ENCODE assay signal across 17 cellular contexts in the genomic region with DNA sequence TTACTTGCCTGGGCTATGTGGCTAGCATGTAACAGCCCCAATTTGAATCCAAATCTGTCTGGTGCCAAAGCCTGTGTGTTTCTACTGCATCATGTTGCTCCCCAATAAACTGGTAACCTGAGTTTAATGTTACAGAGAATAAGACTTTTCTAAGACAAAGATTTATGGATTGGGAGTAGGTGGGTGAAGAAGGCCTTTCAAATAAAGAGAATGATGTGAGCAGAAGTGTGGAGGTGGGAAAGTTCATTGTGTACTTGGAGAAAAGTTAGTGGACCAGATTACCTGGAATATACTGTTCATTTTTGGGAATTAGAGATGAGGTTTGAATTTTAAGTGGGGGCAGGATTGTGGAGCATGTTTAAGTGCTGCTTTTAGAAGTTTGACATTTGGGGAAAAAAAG. TPM values are rescaled to one million over a fixed set of nuclear protein-coding genes. Genes with fewer than 3 reads are reported as not detected.
DNase-seq lines count a peak whose midpoint lies in the region; ATAC-seq and TF ChIP-seq lines count a peak whose summit lies in the region.
"Had no signal": no experiment of that assay in that cellular context is flagged by ENCODE, and none has a peak within 500 bp of the region (broad histone marks: within the 10 kb centered on the region; RNA-seq: fewer than 3 reads in every experiment).

No MANE protein-coding gene starts in this region.

- no peak overlapping the region for H3K9ac ChIP-seq in colonic mucosa (ENCODE audit: low read depth in 2 of 2, low read length in 2 of 2)

- POLR2A ChIA-PET in naive thymus-derived CD4-positive, alpha-beta T cell (lab: Charles Lee): no interaction called here
- POLR2A ChIA-PET in A673 (lab: Charles Lee; ENCODE audit: low non-redundant PET): no interaction called here

- intact Hi-C loops in right cardiac atrium (cut with DNase I): loop anchor here in 3 of 4 donors (5.0 to 10.0 kb wide), 3 partner anchors 52 to 99 kb away; no protein-coding TSS in a partner anchor
- intact Hi-C loops in heart left ventricle (cut with DNase I): loop anchor here in 9 of 10 donors (5.0 to 10.0 kb wide), 6 partner anchors 34 to 116 kb away; a partner anchor contains a TSS
- intact Hi-C loops in naive thymus-derived CD4-positive, alpha-beta T cell (cut with micrococcal nuclease): loop anchor here in 1 of 2 donors (5.0 kb wide), 2 partner anchors 99 to 316 kb away; no protein-coding TSS in a partner anchor
- intact Hi-C loops in A673 (cut with micrococcal nuclease; ENCODE audit: unreplicated experiment): no loop called here
- intact Hi-C loops in colonic mucosa (cut with DNase I): loop anchor here (5.0 to 10.0 kb wide), 2 partner anchors 99 to 108 kb away; no protein-coding TSS in a partner anchor

- peaks cover 56% of the 10 kb centered on the region for H3K4me1 Mint-ChIP-seq in central memory CD8-positive, alpha-beta T cell
- peaks cover 41 to 70% (median 64%) of the 10 kb centered on the region in 7 donors for H3K4me1 Mint-ChIP-seq in naive thymus-derived CD4-positive, alpha-beta T cell

- H3K27me3 ChIP-seq in right cardiac atrium (ENCODE audit: control insufficient read depth, insufficient read depth): no peaks in the 10 kb centered on the region
- H3K27me3 ChIP-seq in heart left ventricle: no peaks in the 10 kb centered on the region
- H3K27me3 ChIP-seq in naive thymus-derived CD4-positive, alpha-beta T cell (ENCODE audit: control insufficient read depth in 2 of 2, insufficient read depth in 2 of 2, low read length in 2 of 2): no peaks in the 10 kb centered on the region
- H3K27me3 ChIP-seq in A673 (replicated peaks; ENCODE audit: insufficient read depth, low read depth, low read length, poor library complexity): no peaks in the 10 kb centered on the region
- no peaks in the 10 kb centered on the region for H3K27me3 ChIP-seq in colonic mucosa
- H3K27me3 ChIP-seq: suprapubic skin had no signal

- H3K9me3 ChIP-seq in right cardiac atrium (ENCODE audit: control insufficient read depth, low read length): no peaks in the 10 kb centered on the region
- H3K9me3 ChIP-seq in heart left ventricle: no peaks in the 10 kb centered on the region
- H3K9me3 ChIP-seq in naive thymus-derived CD4-positive, alpha-beta T cell (ENCODE audit: control insufficient read depth in 2 of 3, low read length in 3 of 3): no peaks in the 10 kb centered on the region
- H3K9me3 ChIP-seq in A673 (ENCODE audit: low read depth, low read length, poor library complexity, severe bottlenecking): no peaks in the 10 kb centered on the region
- H3K9me3 ChIP-seq in colonic mucosa: no peaks in the 10 kb centered on the region
- H3K9me3 ChIP-seq: suprapubic skin had no signal

- H3K36me3 ChIP-seq in heart left ventricle: no peaks in the 10 kb centered on the region
- peaks cover 0 to 4% (median 0%) of the 10 kb centered on the region in 3 experiments for H3K36me3 ChIP-seq in naive thymus-derived CD4-positive, alpha-beta T cell (ENCODE audit: control insufficient read depth in 2 of 3, insufficient read depth in 3 of 3, low read length in 3 of 3)
- H3K36me3 ChIP-seq in A673 (ENCODE audit: insufficient read depth, low read length, poor library complexity, severe bottlenecking): no peaks in the 10 kb centered on the region
- H3K36me3 ChIP-seq in colonic mucosa: no peaks in the 10 kb centered on the region
- H3K36me3 ChIP-seq: suprapubic skin had no signal

- DNase-seq in right cardiac atrium: no peak
- no peak for DNase-seq in heart left ventricle
- no peak for DNase-seq in central memory CD8-positive, alpha-beta T cell (ENCODE audit: low spot score in 2 of 2)
- no peak for DNase-seq in naive thymus-derived CD4-positive, alpha-beta T cell
- DNase-seq in DMS153 (lab: John Stamatoyannopoulos, UW): no peak
- DNase-seq in A673 (ENCODE audit: low spot score): no peak
- no peak for DNase-seq in colonic mucosa
- DNase-seq: activated CD4-positive, CD25-positive, alpha-beta regulatory T cell; activated effector memory CD4-positive, alpha-beta T cell treated with Interleukin-2 at 50 U/mL for 16 hours; anterior cingulate cortex; KBM-7; left colon; NCI-H1436 treated with DMSO at 0.1 percent for 48 hours; NCI-H345 had no signal

- CTCF ChIA-PET in naive thymus-derived CD4-positive, alpha-beta T cell (lab: Charles Lee): no interaction called here
- CTCF ChIA-PET in A673 (lab: Charles Lee): no interaction called here

- H3K4me1 ChIP-seq in right cardiac atrium (ENCODE audit: control insufficient read depth, insufficient read depth, low read length) (peaks cover 6% of the 10 kb centered on the region), heart left ventricle (peaks cover 0 to 64% (median 55%) of the 10 kb centered on the region in 12 donors), A673 (ENCODE audit: insufficient read depth, low read length, poor library complexity, severe bottlenecking) (peaks cover 36% of the 10 kb centered on the region), colonic mucosa (peaks cover 7% of the 10 kb centered on the region)
- peaks cover 11 to 12% of the 10 kb centered on the region in 2 donors for H3K4me1 ChIP-seq in naive thymus-derived CD4-positive, alpha-beta T cell (ENCODE audit: control insufficient read depth in 2 of 2, insufficient read depth in 2 of 2, low read length in 2 of 2)

- TF ChIP-seq CTCF in heart left ventricle (IDR thresholded peaks at IDR 0.05): no peak
- no peak for TF ChIP-seq CTCF in A673 (conservative IDR thresholded peaks at IDR 0.05; ENCODE audit: low read depth, low read length)
- TF ChIP-seq CTCF in colonic mucosa (IDR thresholded peaks at IDR 0.05): no peak

- H3K27ac ChIP-seq in right cardiac atrium (ENCODE audit: low read length) (peak overlapping the region; percentile 21), heart left ventricle (no peak overlapping the region), A673 (ENCODE audit: low read depth, low read length, poor library complexity, severe bottlenecking) (no peak overlapping the region), colonic mucosa (no peak overlapping the region)
- no peak overlapping the region for H3K27ac ChIP-seq in naive thymus-derived CD4-positive, alpha-beta T cell (ENCODE audit: low read depth, low read length)
- H3K27ac ChIP-seq: suprapubic skin had no signal

- H3K27ac Mint-ChIP-seq in central memory CD8-positive, alpha-beta T cell (ENCODE audit: low read depth): no peak overlapping the region
- peak overlapping the region in 3 of 9 donors; percentile 8 to 41 (median 14) for H3K27ac Mint-ChIP-seq in naive thymus-derived CD4-positive, alpha-beta T cell

- TF ChIP-seq POLR2A in heart left ventricle (IDR thresholded peaks at IDR 0.05): no peak

- no peaks in the 10 kb centered on the region for H3K9me3 Mint-ChIP-seq in central memory CD8-positive, alpha-beta T cell
- no peaks in the 10 kb centered on the region for H3K9me3 Mint-ChIP-seq in naive thymus-derived CD4-positive, alpha-beta T cell

- H3K4me3 Mint-ChIP-seq in central memory CD8-positive, alpha-beta T cell: peak overlapping the region; percentile 1
- peak overlapping the region in 6 of 10 donors; percentile 3 to 92 (median 50) for H3K4me3 Mint-ChIP-seq in naive thymus-derived CD4-positive, alpha-beta T cell

- H3K27me3 Mint-ChIP-seq in central memory CD8-positive, alpha-beta T cell: no peaks in the 10 kb centered on the region
- H3K27me3 Mint-ChIP-seq in naive thymus-derived CD4-positive, alpha-beta T cell: no peaks in the 10 kb centered on the region

- no TSS peak for BruUV-seq in A673 (replicated peaks; lab: Mats Ljungman, UMichigan)

- H3K36me3 Mint-ChIP-seq in central memory CD8-positive, alpha-beta T cell (ENCODE audit: insufficient read depth): peaks cover 4% of the 10 kb centered on the region
- H3K36me3 Mint-ChIP-seq in naive thymus-derived CD4-positive, alpha-beta T cell: peaks cover 0 to 5% (median 3%) of the 10 kb centered on the region in 5 donors

- no peak overlapping the region for H3K4me3 ChIP-seq in right cardiac atrium (ENCODE audit: low read length)
- H3K4me3 ChIP-seq in heart left ventricle: no peak overlapping the region
- H3K4me3 ChIP-seq in naive thymus-derived CD4-positive, alpha-beta T cell (ENCODE audit: low read length): no peak overlapping the region
- no peak overlapping the region for H3K4me3 ChIP-seq in A673 (ENCODE audit: low read depth, low read length, poor library complexity, severe bottlenecking)
- H3K4me3 ChIP-seq in colonic mucosa: no peak overlapping the region
- H3K4me3 ChIP-seq: suprapubic skin had no signal

- no peak for ATAC-seq in right cardiac atrium
- no peak for ATAC-seq in heart left ventricle
- ATAC-seq in central memory CD8-positive, alpha-beta T cell (replicated peaks; ENCODE audit: extremely low read depth, poor library complexity, severe bottlenecking): no peak
- ATAC-seq in naive thymus-derived CD4-positive, alpha-beta T cell: no peak
- ATAC-seq in HG02885 (IDR thresholded peaks at IDR 0.05; ENCODE audit: poor library complexity, unreplicated experiment): no peak
- ATAC-seq: HCT116, left colon had no signal

RNA-seq across cellular contexts. Expression of a gene that starts 3.0 kb away (rescaled TPM):
- total RNA-seq in right cardiac atrium (10 to 100 TPM; 26.2 to 38.6 (median 29.7) TPM), heart left ventricle (10 to 100 TPM; 14.8 to 33.9 (median 21.4) TPM), A673 (2021) (34.2 and 34.5 TPM in 2 replicates), colonic mucosa (10 to 100 TPM; 22.4 to 28.4 TPM)
- polyA plus RNA-seq in right cardiac atrium (6.2 TPM), heart left ventricle (10 to 100 TPM in 1 of 2 donors, 1 to 10 TPM in 1; 2.6 to 10.6 TPM)
- total RNA-seq in naive thymus-derived CD4-positive, alpha-beta T cell: 10 to 100 TPM; 17.5 to 30.1 (median 24.0) TPM
- 10 to 100 TPM; 11.0 to 14.9 TPM for polyA plus RNA-seq in naive thymus-derived CD4-positive, alpha-beta T cell
